Comparison of ENCODE assay signal across 10 cellular contexts in genomic region chr6:2900221-2900807, GRCh38. TPM values are rescaled to one million over a fixed set of nuclear protein-coding genes. Genes with fewer than 3 reads are reported as not detected.
A peak's percentile ranks its signal among the peaks of the same experiment; 100 is the strongest.
DNase-seq lines count a peak whose midpoint lies in the region; ATAC-seq lines count a peak whose summit lies in the region.
"Had no signal": no experiment of that assay in that cellular context is flagged by ENCODE, and none has a peak within 500 bp of the region (broad histone marks: within the 10 kb centered on the region; RNA-seq: fewer than 3 reads in every experiment).

No MANE protein-coding gene starts in this region.

- H3K27me3 Mint-ChIP-seq in activated T-cell treated with anti-CD3 and anti-CD28 coated beads, Interleukin-2, amount 50 U/mL, for 24 hours: no peaks in the 10 kb centered on the region
- H3K27me3 Mint-ChIP-seq in activated T-cell treated with anti-CD3 and anti-CD28 coated beads, Interleukin-2, amount 50 U/mL, for 72 hours (ENCODE audit: low read depth): no peaks in the 10 kb centered on the region
- peaks cover 3 to 14% (median 9%) of the 10 kb centered on the region in 3 donors for H3K27me3 Mint-ChIP-seq in immature natural killer cell (ENCODE audit: low read depth in 3 of 3)

- no peak for DNase-seq in activated T-cell treated with anti-CD3 and anti-CD28 coated beads, Interleukin-2, amount 50 U/mL, for 24 hours
- no peak for DNase-seq in activated T-cell treated with anti-CD3 and anti-CD28 coated beads, Interleukin-2, amount 50 U/mL, for 48 hours
- DNase-seq in activated T-cell treated with anti-CD3 and anti-CD28 coated beads, Interleukin-2, amount 50 U/mL, for 72 hours: no peak
- DNase-seq in immature natural killer cell: no peak
- DNase-seq in posterior cingulate gyrus: no peak
- DNase-seq: activated gamma-delta T cell treated with Interleukin-2 at 50 U/mL for 16 hours, NCI-H1694 treated with DMSO at 0.1 percent for 48 hours had no signal

- intact Hi-C loops in posterior cingulate gyrus (cut with DNase I): no loop called here

- no peaks in the 10 kb centered on the region for H3K9me3 Mint-ChIP-seq in activated T-cell treated with anti-CD3 and anti-CD28 coated beads, Interleukin-2, amount 50 U/mL, for 24 hours
- no peaks in the 10 kb centered on the region for H3K9me3 Mint-ChIP-seq in activated T-cell treated with anti-CD3 and anti-CD28 coated beads, Interleukin-2, amount 50 U/mL, for 72 hours
- no peaks in the 10 kb centered on the region for H3K9me3 Mint-ChIP-seq in immature natural killer cell

- peak overlapping the region; percentile 96 for H3K27ac Mint-ChIP-seq in activated T-cell treated with anti-CD3 and anti-CD28 coated beads, Interleukin-2, amount 50 U/mL, for 24 hours
- H3K27ac Mint-ChIP-seq in activated T-cell treated with anti-CD3 and anti-CD28 coated beads, Interleukin-2, amount 50 U/mL, for 72 hours: peak overlapping the region; percentile 81
- H3K27ac Mint-ChIP-seq in immature natural killer cell: peak overlapping the region in 5 of 6 donors; percentile 53 to 98 (median 94)

- H3K4me3 Mint-ChIP-seq in activated T-cell treated with anti-CD3 and anti-CD28 coated beads, Interleukin-2, amount 50 U/mL, for 24 hours: peak overlapping the region; percentile 96
- peak overlapping the region; percentile 99 for H3K4me3 Mint-ChIP-seq in activated T-cell treated with anti-CD3 and anti-CD28 coated beads, Interleukin-2, amount 50 U/mL, for 72 hours
- H3K4me3 Mint-ChIP-seq in immature natural killer cell: peak overlapping the region; percentile 96 to 100 (median 99)

- H3K4me1 Mint-ChIP-seq in activated T-cell treated with anti-CD3 and anti-CD28 coated beads, Interleukin-2, amount 50 U/mL, for 24 hours (ENCODE audit: low read depth): peaks cover 56% of the 10 kb centered on the region
- H3K4me1 Mint-ChIP-seq in activated T-cell treated with anti-CD3 and anti-CD28 coated beads, Interleukin-2, amount 50 U/mL, for 72 hours (ENCODE audit: low read depth): peaks cover 65% of the 10 kb centered on the region
- peaks cover 60 to 68% of the 10 kb centered on the region in 2 donors for H3K4me1 Mint-ChIP-seq in immature natural killer cell

- peak in 1 of 2 donors; percentile 1 for ATAC-seq in activated T-cell treated with anti-CD3 and anti-CD28 coated beads, Interleukin-2, amount 50 U/mL, for 72 hours (replicated peaks in 1 of 2)
- ATAC-seq in esophagus mucosa (no peak), GM18867 (IDR thresholded peaks at IDR 0.05; ENCODE audit: unreplicated experiment) (no peak)

- peak overlapping the region; percentile 8 for H3K27ac ChIP-seq in temporal lobe (ENCODE audit: low read depth, low read length)

- peaks cover 72% of the 10 kb centered on the region for H3K36me3 Mint-ChIP-seq in activated T-cell treated with anti-CD3 and anti-CD28 coated beads, Interleukin-2, amount 50 U/mL, for 24 hours (ENCODE audit: low read depth)
- H3K36me3 Mint-ChIP-seq in activated T-cell treated with anti-CD3 and anti-CD28 coated beads, Interleukin-2, amount 50 U/mL, for 72 hours (ENCODE audit: insufficient read depth in 2 of 2): peaks cover 42 to 62% of the 10 kb centered on the region in 2 donors
- peaks cover 28 to 49% (median 30%) of the 10 kb centered on the region in 3 donors for H3K36me3 Mint-ChIP-seq in immature natural killer cell

RNA-seq across cellular contexts. Expression of gene SERPINB9, which starts 2.8 kb away (rescaled TPM):
- total RNA-seq in activated T-cell treated with anti-CD3 and anti-CD28 coated beads, Interleukin-2, amount 50 U/mL, for 72 hours: 10 to 100 TPM; 70.7 to 96.1 TPM
- polyA plus RNA-seq in immature natural killer cell: 10 to 100 TPM; 20.7 to 50.4 (median 21.7) TPM
- 6.9 TPM for total RNA-seq in temporal lobe
- 8.4 TPM for total RNA-seq in esophagus mucosa

RNA-seq across cellular contexts. Expression of gene SERPINB1, which starts 58.7 kb away (rescaled TPM):
- total RNA-seq in activated T-cell treated with anti-CD3 and anti-CD28 coated beads, Interleukin-2, amount 50 U/mL, for 72 hours: 100 to 1,000 TPM; 131 to 203 TPM
- polyA plus RNA-seq in immature natural killer cell: 100 to 1,000 TPM; 108 to 164 (median 162) TPM
- total RNA-seq in temporal lobe (1.7 TPM), esophagus mucosa (576 TPM)

Comparison
In these comparisons a context has a peak if more than half of its experiments do, and no peak if none do; other contexts are left out.
1. RNA of gene SERPINB1, which starts 58.7 kb away (total RNA-seq): 576 TPM in esophagus mucosa (single experiment) and 131 to 203 TPM in activated T-cell treated with anti-CD3 and anti-CD28 coated beads, Interleukin-2, amount 50 U/mL, for 72 hours; 1.7 TPM in temporal lobe (single experiment); every median in the first group is over 10 times any median in the second.
2. Peak in every context shown above with its lines, with median percentiles within 50 percentile points of each other: H3K27ac Mint-ChIP-seq and H3K4me3 Mint-ChIP-seq.